1 cellular context compared by ENCODE assay signal in the genomic region with DNA sequence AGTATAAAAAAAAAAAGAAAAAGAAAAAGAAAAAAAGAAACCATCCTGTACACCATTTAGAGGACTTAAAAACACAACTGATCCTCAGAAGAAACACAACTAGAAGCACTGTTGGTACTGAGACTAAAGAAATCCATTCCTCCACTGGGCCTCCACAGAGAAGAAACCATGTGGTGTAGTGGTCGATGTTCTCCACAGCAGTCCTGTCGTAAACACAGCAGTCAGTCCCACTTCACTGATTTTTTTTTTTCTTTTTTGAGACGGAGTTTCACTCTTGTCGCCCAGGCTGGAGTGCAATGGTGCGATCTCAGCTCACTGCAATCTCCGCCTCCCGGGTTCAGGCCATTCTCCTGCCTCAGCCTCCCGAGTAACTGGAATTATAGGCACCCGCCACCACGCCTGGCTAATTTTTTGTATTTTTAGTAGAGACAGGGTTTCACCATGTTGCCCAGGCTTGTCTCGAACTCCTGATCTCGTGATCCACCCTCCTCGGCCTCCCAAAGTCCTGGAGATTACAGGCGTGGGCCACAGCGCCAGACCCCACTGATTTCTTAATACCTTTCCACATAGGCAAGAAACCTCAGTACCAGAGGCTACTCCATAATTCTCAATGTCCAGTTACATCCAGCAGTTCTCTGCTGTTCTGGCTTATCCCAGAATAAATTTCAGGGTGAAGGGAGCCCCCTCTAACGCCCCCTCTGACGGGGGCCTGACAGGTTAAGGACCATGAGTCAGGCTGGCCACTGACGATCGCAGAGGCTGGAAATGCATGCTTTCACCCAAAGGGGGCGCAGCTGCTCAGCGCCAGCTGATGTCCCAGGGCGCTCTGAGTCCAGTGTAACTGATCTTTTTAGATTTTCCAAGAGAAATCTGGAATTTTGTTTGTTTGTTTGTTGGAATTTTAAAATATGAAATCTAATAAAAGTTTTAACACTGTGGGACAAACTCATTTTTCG.
A peak's percentile ranks its signal among the peaks of the same experiment; 100 is the strongest.
TF ChIP-seq lines count a peak whose summit lies in the region.

No MANE protein-coding gene starts in this region.

TF ChIP-seq in SK-N-SH, 30 proteins besides CTCF, POLR2A, EP300 and RAD21:
- peak; percentile 48 for TF ChIP-seq SMC3 (IDR thresholded peaks at IDR 0.05; ENCODE audit: low read depth, low read length)
- TF ChIP-seq, protein P1, sequence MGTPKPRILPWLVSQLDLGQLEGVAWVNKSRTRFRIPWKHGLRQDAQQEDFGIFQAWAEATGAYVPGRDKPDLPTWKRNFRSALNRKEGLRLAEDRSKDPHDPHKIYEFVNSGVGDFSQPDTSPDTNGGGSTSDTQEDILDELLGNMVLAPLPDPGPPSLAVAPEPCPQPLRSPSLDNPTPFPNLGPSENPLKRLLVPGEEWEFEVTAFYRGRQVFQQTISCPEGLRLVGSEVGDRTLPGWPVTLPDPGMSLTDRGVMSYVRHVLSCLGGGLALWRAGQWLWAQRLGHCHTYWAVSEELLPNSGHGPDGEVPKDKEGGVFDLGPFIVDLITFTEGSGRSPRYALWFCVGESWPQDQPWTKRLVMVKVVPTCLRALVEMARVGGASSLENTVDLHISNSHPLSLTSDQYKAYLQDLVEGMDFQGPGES (IDR thresholded peaks at IDR 0.05; ENCODE audit: low read depth, low read length), result no peak
- no peak for TF ChIP-seq RCOR1 (IDR thresholded peaks at IDR 0.05; ENCODE audit: low read length)
